In genomic region chr10:102115775-102116174, GRCh38 we compare ENCODE assay signal across 8 cellular contexts. TPM values are rescaled to one million over a fixed set of nuclear protein-coding genes. Genes with fewer than 3 reads are reported as not detected.
DNase-seq lines count a peak whose midpoint lies in the region; ATAC-seq, FAIRE-seq and TF ChIP-seq lines count a peak whose summit lies in the region.

No MANE protein-coding gene starts in this region.

- peak overlapping the region; percentile 92 for H2BK5ac ChIP-seq in IMR-90 (ENCODE audit: low read depth, low read length, poor library complexity, severe bottlenecking)

- H3K4me3 ChIP-seq in ACC112 (ENCODE audit: low read depth, low read length) (peak overlapping the region; percentile 84), IMR-90 (ENCODE audit: insufficient read depth, low read depth, low read length) (no peak overlapping the region), GM12878 (peak overlapping the region; percentile 82), muscle layer of colon (ENCODE audit: low read depth in 1 of 2, low read length in 2 of 2) (peak overlapping the region in 1 of 2 donors; percentile 89)

- no peak for ATAC-seq in IMR-90 (ENCODE audit: low read depth)
- ATAC-seq in GM12878 = no peak
- ATAC-seq in GM21528 (IDR thresholded peaks at IDR 0.05; ENCODE audit: low FRiP score, unreplicated experiment) = no peak

- H4K91ac ChIP-seq in IMR-90 (ENCODE audit: insufficient read depth, low read depth, low read length) = 0 out of 2 replicates have a peak overlapping the region, but pooled peaks have one; percentile 71

- TF ChIP-seq CTCF in IMR-90 (conservative IDR thresholded peaks at IDR 0.05; ENCODE audit: low read depth, low read length) = no peak
- TF ChIP-seq CTCF in GM12878 (IDR thresholded peaks at IDR 0.05 in 2 of 3, conservative IDR thresholded peaks at IDR 0.05 in 1 of 3; ENCODE audit: control insufficient read depth in 2 of 3, extremely low read depth in 1 of 3, insufficient read depth in 1 of 3, low read depth in 3 of 3, low read length in 3 of 3) = no peak

- SMC1A ChIA-PET in GM12878 (lab: Charles Lee; ENCODE audit: uncharacterized antibody, unreplicated experiment) = interaction anchor here (0.6 to 1.8 kb wide), 7 partner anchors 12 to 225 kb away, joined by 3 to 5 read pairs (median 3); no protein-coding TSS in a partner anchor

- no peak for FAIRE-seq in GM12878 (lab: Jason Lieb, UNC)

- H3K9me3 ChIP-seq in IMR-90 (ENCODE audit: control insufficient read depth, insufficient read depth, low read length) = no peaks in the 10 kb centered on the region
- no peaks in the 10 kb centered on the region for H3K9me3 ChIP-seq in GM12878 (replicated peaks; ENCODE audit: control insufficient read depth, insufficient read depth, low read length)
- no peaks in the 10 kb centered on the region for H3K9me3 ChIP-seq in muscle layer of colon (ENCODE audit: low read length)

- TF ChIP-seq POLR2A in IMR-90 (IDR thresholded peaks at IDR 0.05; ENCODE audit: low read depth, low read length) = no peak
- no peak for TF ChIP-seq POLR2A in GM12878 (IDR thresholded peaks at IDR 0.05; ENCODE audit: low read depth, low read length)

- H3K36me3 ChIP-seq in ACC112 (ENCODE audit: insufficient read depth, low read length) (0 out of 2 replicates have a peak, but pooled peaks cover 4% of the 10 kb centered on the region), IMR-90 (ENCODE audit: control insufficient read depth, insufficient read depth, low read length) (peaks cover 11% of the 10 kb centered on the region), GM12878 (ENCODE audit: control insufficient read depth in 2 of 2, insufficient read depth in 2 of 2, low read length in 1 of 2) (peaks cover 6 to 9% of the 10 kb centered on the region in 2 experiments), muscle layer of colon (ENCODE audit: insufficient read depth, low read length) (peaks cover 8% of the 10 kb centered on the region)

- peak overlapping the region; percentile 5; the same call in 1 of the 2 replicates for H3K18ac ChIP-seq in IMR-90 (ENCODE audit: low read depth, low read length)

- peak overlapping the region; percentile 58; the same call in 1 of the 2 replicates for H3K23ac ChIP-seq in IMR-90 (ENCODE audit: low read depth, low read length)

- H3K9ac ChIP-seq in IMR-90 (ENCODE audit: low read depth, low read length) (peak overlapping the region; percentile 86; the same call in 1 of the 2 replicates), GM12878 (ENCODE audit: control insufficient read depth, insufficient read depth, low read length) (peak overlapping the region; percentile 82), muscle layer of colon (ENCODE audit: low read length) (peak overlapping the region; percentile 70)

- H3K27me3 ChIP-seq in ACC112 (ENCODE audit: insufficient read depth, low read length) = no peaks in the 10 kb centered on the region
- H3K27me3 ChIP-seq in IMR-90 (ENCODE audit: control insufficient read depth, insufficient read depth, low read length) = no peaks in the 10 kb centered on the region
- H3K27me3 ChIP-seq in GM12878 (replicated peaks in 1 of 2; ENCODE audit: control insufficient read depth in 2 of 2, insufficient read depth in 2 of 2, low read length in 1 of 2) = no peaks in the 10 kb centered on the region
- no peaks in the 10 kb centered on the region for H3K27me3 ChIP-seq in muscle layer of colon (ENCODE audit: control insufficient read depth in 1 of 2, insufficient read depth in 2 of 2, low read length in 2 of 2)

- no peak overlapping the region for H2BK120ac ChIP-seq in IMR-90 (ENCODE audit: low read depth, low read length)

- peak overlapping the region; percentile 11; the same call in 1 of the 2 replicates for H2AK5ac ChIP-seq in IMR-90 (ENCODE audit: low read depth, low read length)

- TF ChIP-seq RAD21 in IMR-90 (IDR thresholded peaks at IDR 0.05; ENCODE audit: low read length) (no peak), GM12878 (IDR thresholded peaks at IDR 0.05; ENCODE audit: insufficient read depth, low read depth, low read length) (no peak)

- peaks cover 50% of the 10 kb centered on the region for H3K4me1 ChIP-seq in ACC112 (ENCODE audit: control insufficient read depth, insufficient read depth, low read length, unreplicated experiment)
- H3K4me1 ChIP-seq in IMR-90 (ENCODE audit: control insufficient read depth, insufficient read depth, low read length) = peaks cover 36% of the 10 kb centered on the region
- H3K4me1 ChIP-seq in GM12878 (ENCODE audit: control insufficient read depth, insufficient read depth, low read length) = peaks cover 43% of the 10 kb centered on the region
- H3K4me1 ChIP-seq in muscle layer of colon (ENCODE audit: insufficient read depth, low read length) = peaks cover 57% of the 10 kb centered on the region

- peak overlapping the region in 1 of 2 experiments; percentile 92; a peak in 1 of 4 replicates for H4K8ac ChIP-seq in IMR-90 (ENCODE audit: low read depth in 2 of 2, low read length in 2 of 2)

- H3K4ac ChIP-seq in IMR-90 (ENCODE audit: low read depth, low read length) = peak overlapping the region; percentile 82; the same call in 1 of the 2 replicates

- no peak overlapping the region for H2BK15ac ChIP-seq in IMR-90 (ENCODE audit: low read depth, low read length)

- CTCF ChIA-PET in IMR-90 (lab: Yijun Ruan, JAX) (no interaction called here), GM12878 (lab: Yijun Ruan, JAX) (interaction anchor here (0.7 to 4.7 kb wide), 5 partner anchors 15 to 257 kb away, joined by 3 to 28 read pairs (median 4); no protein-coding TSS in a partner anchor)

- H3K56ac ChIP-seq in IMR-90 (ENCODE audit: extremely low read depth, insufficient read depth, low read length) = no peak overlapping the region

- no peak for TF ChIP-seq EP300 in GM12878 (IDR thresholded peaks at IDR 0.05; ENCODE audit: borderline replicate concordance in 1 of 2, control insufficient read depth in 1 of 2, low read depth in 2 of 2, low read length in 2 of 2)

- no TSS peak for BruUV-seq in IMR-90 (replicated peaks; lab: Mats Ljungman, UMichigan)
- no TSS peak for BruUV-seq in GM12878 (replicated peaks; lab: Mats Ljungman, UMichigan)

- H3K79me2 ChIP-seq in ACC112 (ENCODE audit: control insufficient read depth, insufficient read depth, low read length, unreplicated experiment) (peaks cover 81% of the 10 kb centered on the region), GM12878 (ENCODE audit: control insufficient read depth, insufficient read depth, low read length) (peaks cover 82% of the 10 kb centered on the region)

- DNase-seq in IMR-90 (peak; percentile 24), GM12878 (ENCODE audit: low read depth, low spot score) (no peak), germinal center (ENCODE audit: low spot score) (no peak), ecto neural progenitor cell (ENCODE audit: low spot score) (no peak), DMS 273 treated with DMSO at 0.1 percent for 48 hours (lab: John Stamatoyannopoulos, UW) (no peak)

- POLR2A ChIA-PET in IMR-90 (lab: Charles Lee; ENCODE audit: unreplicated experiment) = no interaction called here
- POLR2A ChIA-PET in GM12878 (lab: Charles Lee) = interaction anchor here (0.7 to 1.4 kb wide), 4 partner anchors 15 to 328 kb away, joined by 3 to 4 read pairs (median 3); partner anchors contain the start of gene GBF1

- peak overlapping the region; percentile 83; the same call in 1 of the 2 replicates for H4K5ac ChIP-seq in IMR-90 (ENCODE audit: low read depth, low read length)

- intact Hi-C loops in IMR-90 (cut with micrococcal nuclease) (no loop called here), GM12878 (cut with micrococcal nuclease; ENCODE audit: unreplicated experiment) (loop anchor here (2.0 to 5.0 kb wide), 2 partner anchors 63 to 278 kb away; no protein-coding TSS in a partner anchor)

- no peak overlapping the region for H3K27ac ChIP-seq in ACC112 (ENCODE audit: low read depth, low read length)
- H3K27ac ChIP-seq in IMR-90 (ENCODE audit: insufficient read depth, low read length) = peak overlapping the region; percentile 85; the same call in 1 of the 2 replicates
- peak overlapping the region; percentile 84 for H3K27ac ChIP-seq in GM12878 (ENCODE audit: control insufficient read depth, insufficient read depth)
- peak overlapping the region; percentile 87 for H3K27ac ChIP-seq in muscle layer of colon (ENCODE audit: low read depth, low read length)

- H3K79me1 ChIP-seq in IMR-90 (ENCODE audit: low read depth in 1 of 2, low read length in 2 of 2) = peaks cover 18 to 76% of the 10 kb centered on the region in 2 experiments; a peak in 3 of 4 replicates

- WGBS in IMR-90 (ENCODE audit: extremely low coverage in 2 of 2, insufficient read length in 1 of 2), 2 experiments = no CpG with 5 or more reads among the region's 3 CpGs
- 0% methylated on average over 3 of the region's 3 CpGs for WGBS in GM12878 (ENCODE audit: insufficient coverage, insufficient replicate concordance, low lambda C conversion rate, missing lambda C conversion rate)

- peak overlapping the region; percentile 59; the same call in 1 of the 2 replicates for H3K14ac ChIP-seq in IMR-90 (replicated peaks; ENCODE audit: low read depth, low read length)

- H4K20me1 ChIP-seq in IMR-90 (ENCODE audit: insufficient read depth, low read length) = peaks cover 52% of the 10 kb centered on the region
- no peaks in the 10 kb centered on the region for H4K20me1 ChIP-seq in GM12878 (ENCODE audit: control insufficient read depth, insufficient read depth)

- dilution Hi-C loops in IMR-90 (cut with HindIII; ENCODE audit: low sequenced_read_pairs, unreplicated experiment) = no loop called here

- no peak overlapping the region for H2AFZ ChIP-seq in ACC112 (ENCODE audit: low read length, unreplicated experiment)
- H2AFZ ChIP-seq in IMR-90 (replicated peaks; ENCODE audit: low read length, poor library complexity) = no peak overlapping the region
- no peak overlapping the region for H2AFZ ChIP-seq in GM12878 (ENCODE audit: control insufficient read depth, low read depth, low read length)

- peak overlapping the region; percentile 97 for H2AK9ac ChIP-seq in IMR-90 (replicated peaks; ENCODE audit: low read depth, low read length, poor library complexity)

- peaks cover 24% of the 10 kb centered on the region for H3K9me1 ChIP-seq in IMR-90 (ENCODE audit: insufficient read depth, low read length)

- RAD21 ChIA-PET in GM12878 (lab: Charles Lee; ENCODE audit: unreplicated experiment) = no interaction called here

- H2BK20ac ChIP-seq in IMR-90 (ENCODE audit: low read depth, low read length) = no peak overlapping the region

- in situ Hi-C loops in IMR-90 (cut with MboI; ENCODE audit: low sequenced_read_pairs) = no loop called here
- in situ Hi-C loops in GM12878 (cut with MboI) = no loop called here

- H3K4me2 ChIP-seq in IMR-90 (ENCODE audit: low read depth, low read length) (peak overlapping the region; percentile 94), GM12878 (ENCODE audit: control insufficient read depth, insufficient read depth) (peak overlapping the region; percentile 98)

RNA-seq across cellular contexts. Expression of gene LDB1, which starts 4.4 kb away (rescaled TPM):
- 45.3 and 47.9 TPM in 2 replicates for total RNA-seq in IMR-90 (2012; rRNA removed)
- polyA plus RNA-seq in IMR-90 (2012; rRNA removed) = 92.4 and 100 TPM in 2 replicates
- polyA plus RNA-seq in IMR-90 (2012; cell fraction: cytosol; rRNA removed) = 40.2 and 67.9 TPM in 2 replicates
- polyA plus RNA-seq in IMR-90 (2012; cell fraction: nucleus; rRNA removed; ENCODE audit: low replicate concordance) = 464 and 468 TPM in 2 replicates
- 68.8 and 83.8 TPM in 2 replicates for total RNA-seq in GM12878 (2013; cell fraction: nucleolus; rRNA removed)
- 34.6 and 37.7 TPM in 2 replicates for total RNA-seq in GM12878 (2014; rRNA removed)
- 35.6 and 36.0 TPM in 2 replicates for total RNA-seq in GM12878 (2014; rRNA removed; fragmentation: Illumina TruSeq; extraction: Trizol)
- 45.6 and 51.1 TPM in 2 replicates for total RNA-seq in GM12878 (2021)
- 22.9 TPM for polyA plus RNA-seq in GM12878 (2011; ENCODE audit: low read depth)
- polyA plus RNA-seq in GM12878 (2011; rRNA removed) = 64.9 and 71.5 TPM in 2 replicates
- 89.1 and 108 TPM in 2 replicates for polyA plus RNA-seq in GM12878 (2011; cell fraction: cytosol; rRNA removed)
- polyA plus RNA-seq in GM12878 (2011; cell fraction: nucleus; rRNA removed) = 264 and 317 TPM in 2 replicates
- polyA plus RNA-seq in GM12878 (2012) = 37.7 and 49.1 TPM in 2 replicates
- 27.0 and 45.4 TPM in 2 replicates for polyA plus RNA-seq in GM12878 (2014; fragmentation: Illumina TruSeq; extraction: Trizol)
- 1 to 10 TPM; 1.7 to 2.3 TPM for polyA plus RNA-seq in GM12878 (2014; fragmentation: Nextera tagmentation; extraction: Ambion mirVana)
- 59.9 and 61.0 TPM in 2 replicates for polyA plus RNA-seq in GM12878 (2014; rRNA removed)
- polyA plus RNA-seq in GM12878 (2016; fragmentation: Nextera tagmentation; extraction: Ambion mirVana) = 1 to 10 TPM; 4.7 to 5.6 TPM
- 96.8 and 117 TPM in 2 replicates for polyA minus RNA-seq in GM12878 (2011; rRNA and poly(A)+ RNA removed)
- 27.3 and 42.0 TPM in 2 replicates for polyA minus RNA-seq in GM12878 (2011; cell fraction: cytosol; rRNA and poly(A)+ RNA removed)
- 35.9 and 49.0 TPM in 2 replicates for polyA minus RNA-seq in GM12878 (2011; cell fraction: nucleus; rRNA and poly(A)+ RNA removed)

RNA-seq across cellular contexts. Expression of gene PPRC1, which starts 17.1 kb away (rescaled TPM):
- 11.4 and 11.8 TPM in 2 replicates for total RNA-seq in IMR-90 (2012; rRNA removed)
- polyA plus RNA-seq in IMR-90 (2012; rRNA removed) = 38.7 and 40.7 TPM in 2 replicates
- 20.9 and 23.5 TPM in 2 replicates for polyA plus RNA-seq in IMR-90 (2012; cell fraction: cytosol; rRNA removed)
- polyA plus RNA-seq in IMR-90 (2012; cell fraction: nucleus; rRNA removed; ENCODE audit: low replicate concordance) = 117 and 123 TPM in 2 replicates
- 71.3 and 80.3 TPM in 2 replicates for total RNA-seq in GM12878 (2013; cell fraction: nucleolus; rRNA removed)
- 23.4 and 25.1 TPM in 2 replicates for total RNA-seq in GM12878 (2014; rRNA removed)
- 18.7 and 19.2 TPM in 2 replicates for total RNA-seq in GM12878 (2014; rRNA removed; fragmentation: Illumina TruSeq; extraction: Trizol)
- total RNA-seq in GM12878 (2021) = 59.6 and 69.8 TPM in 2 replicates
- polyA plus RNA-seq in GM12878 (2011; ENCODE audit: low read depth) = 22.2 TPM
- polyA plus RNA-seq in GM12878 (2011; rRNA removed) = 9.6 and 22.3 TPM in 2 replicates
- polyA plus RNA-seq in GM12878 (2011; cell fraction: cytosol; rRNA removed) = 21.8 and 22.9 TPM in 2 replicates
- 57.4 and 75.8 TPM in 2 replicates for polyA plus RNA-seq in GM12878 (2011; cell fraction: nucleus; rRNA removed)
- polyA plus RNA-seq in GM12878 (2012) = 23.6 and 36.1 TPM in 2 replicates
- polyA plus RNA-seq in GM12878 (2014; fragmentation: Illumina TruSeq; extraction: Trizol) = 42.1 and 55.9 TPM in 2 replicates
- 10 to 100 TPM; 13.1 to 15.2 TPM for polyA plus RNA-seq in GM12878 (2014; fragmentation: Nextera tagmentation; extraction: Ambion mirVana)
- polyA plus RNA-seq in GM12878 (2014; rRNA removed) = 44.1 and 54.3 TPM in 2 replicates
- 10 to 100 TPM; 39.6 to 40.6 TPM for polyA plus RNA-seq in GM12878 (2016; fragmentation: Nextera tagmentation; extraction: Ambion mirVana)
- polyA minus RNA-seq in GM12878 (2011; rRNA and poly(A)+ RNA removed) = 43.2 and 45.6 TPM in 2 replicates
- polyA minus RNA-seq in GM12878 (2011; cell fraction: cytosol; rRNA and poly(A)+ RNA removed) = 23.9 and 24.7 TPM in 2 replicates
- 23.0 and 50.0 TPM in 2 replicates for polyA minus RNA-seq in GM12878 (2011; cell fraction: nucleus; rRNA and poly(A)+ RNA removed)

RNA-seq across cellular contexts. Expression of gene NOLC1, which starts 36.4 kb away (rescaled TPM):
- total RNA-seq in IMR-90 (2012; rRNA removed) = 43.2 and 60.5 TPM in 2 replicates
- polyA plus RNA-seq in IMR-90 (2012; rRNA removed) = 53.5 and 55.3 TPM in 2 replicates
- 17.2 and 29.5 TPM in 2 replicates for polyA plus RNA-seq in IMR-90 (2012; cell fraction: cytosol; rRNA removed)
- polyA plus RNA-seq in IMR-90 (2012; cell fraction: nucleus; rRNA removed; ENCODE audit: low replicate concordance) = 25.5 and 102 TPM in 2 replicates
- total RNA-seq in GM12878 (2013; cell fraction: nucleolus; rRNA removed) = 29.3 and 38.5 TPM in 2 replicates
- 106 and 111 TPM in 2 replicates for total RNA-seq in GM12878 (2014; rRNA removed)
- total RNA-seq in GM12878 (2014; rRNA removed; fragmentation: Illumina TruSeq; extraction: Trizol) = 122 and 125 TPM in 2 replicates
- 144 TPM in 2 replicates for total RNA-seq in GM12878 (2021)
- 42.6 TPM for polyA plus RNA-seq in GM12878 (2011; ENCODE audit: low read depth)
- 130 and 140 TPM in 2 replicates for polyA plus RNA-seq in GM12878 (2011; rRNA removed)
- polyA plus RNA-seq in GM12878 (2011; cell fraction: cytosol; rRNA removed) = 101 and 112 TPM in 2 replicates
- 69.0 and 98.6 TPM in 2 replicates for polyA plus RNA-seq in GM12878 (2011; cell fraction: nucleus; rRNA removed)
- polyA plus RNA-seq in GM12878 (2012) = 60.1 and 65.6 TPM in 2 replicates
- 244 and 248 TPM in 2 replicates for polyA plus RNA-seq in GM12878 (2014; fragmentation: Illumina TruSeq; extraction: Trizol)
- 100 to 1,000 TPM in 1 of 2 experiments, 10 to 100 TPM in 1; 91.7 to 103 TPM for polyA plus RNA-seq in GM12878 (2014; fragmentation: Nextera tagmentation; extraction: Ambion mirVana)
- polyA plus RNA-seq in GM12878 (2014; rRNA removed) = 124 and 126 TPM in 2 replicates
- polyA plus RNA-seq in GM12878 (2016; fragmentation: Nextera tagmentation; extraction: Ambion mirVana) = 100 to 1,000 TPM; 180 to 193 TPM
- polyA minus RNA-seq in GM12878 (2011; rRNA and poly(A)+ RNA removed) = 66.7 and 86.4 TPM in 2 replicates
- 34.5 and 42.3 TPM in 2 replicates for polyA minus RNA-seq in GM12878 (2011; cell fraction: cytosol; rRNA and poly(A)+ RNA removed)
- 9.2 and 16.5 TPM in 2 replicates for polyA minus RNA-seq in GM12878 (2011; cell fraction: nucleus; rRNA and poly(A)+ RNA removed)

RNA-seq across cellular contexts. Expression of gene HPS6, which starts 50.6 kb away (rescaled TPM):
- 21.9 and 23.1 TPM in 2 replicates for total RNA-seq in IMR-90 (2012; rRNA removed)
- polyA plus RNA-seq in IMR-90 (2012; rRNA removed) = 10.5 and 11.3 TPM in 2 replicates
- 8.6 and 13.8 TPM in 2 replicates for polyA plus RNA-seq in IMR-90 (2012; cell fraction: cytosol; rRNA removed)
- polyA plus RNA-seq in IMR-90 (2012; cell fraction: nucleus; rRNA removed; ENCODE audit: low replicate concordance) = 2.5 and 6.5 TPM in 2 replicates
- total RNA-seq in GM12878 (2013; cell fraction: nucleolus; rRNA removed) = 15.2 and 21.1 TPM in 2 replicates
- 22.1 and 27.2 TPM in 2 replicates for total RNA-seq in GM12878 (2014; rRNA removed)
- total RNA-seq in GM12878 (2014; rRNA removed; fragmentation: Illumina TruSeq; extraction: Trizol) = 9.2 and 9.8 TPM in 2 replicates
- total RNA-seq in GM12878 (2021) = 28.0 and 30.2 TPM in 2 replicates
- polyA plus RNA-seq in GM12878 (2011; ENCODE audit: low read depth) = 3.9 TPM
- polyA plus RNA-seq in GM12878 (2011; rRNA removed) = 2.5 and 5.3 TPM in 2 replicates
- polyA plus RNA-seq in GM12878 (2011; cell fraction: cytosol; rRNA removed) = 8.9 and 10.7 TPM in 2 replicates
- polyA plus RNA-seq in GM12878 (2011; cell fraction: nucleus; rRNA removed) = 6.8 and 8.5 TPM in 2 replicates
- 9.5 and 11.5 TPM in 2 replicates for polyA plus RNA-seq in GM12878 (2012)
- polyA plus RNA-seq in GM12878 (2014; fragmentation: Illumina TruSeq; extraction: Trizol) = 2.5 and 7.1 TPM in 2 replicates
- polyA plus RNA-seq in GM12878 (2014; fragmentation: Nextera tagmentation; extraction: Ambion mirVana) = 1 to 10 TPM; 1.4 to 2.8 TPM
- 14.1 and 18.7 TPM in 2 replicates for polyA plus RNA-seq in GM12878 (2014; rRNA removed)
- 10 to 100 TPM; 16.3 to 20.7 TPM for polyA plus RNA-seq in GM12878 (2016; fragmentation: Nextera tagmentation; extraction: Ambion mirVana)
- polyA minus RNA-seq in GM12878 (2011; rRNA and poly(A)+ RNA removed) = 7.5 and 17.2 TPM in 2 replicates
- 6.5 and 8.5 TPM in 2 replicates for polyA minus RNA-seq in GM12878 (2011; cell fraction: cytosol; rRNA and poly(A)+ RNA removed)
- polyA minus RNA-seq in GM12878 (2011; cell fraction: nucleus; rRNA and poly(A)+ RNA removed) = 12.2 and 16.0 TPM in 2 replicates

RNA-seq across cellular contexts. Expression of gene ARMH3, which starts 59.8 kb away (rescaled TPM):
- 13.1 and 20.6 TPM in 2 replicates for total RNA-seq in IMR-90 (2012; rRNA removed)
- polyA plus RNA-seq in IMR-90 (2012; rRNA removed) = 12.1 and 12.5 TPM in 2 replicates
- 7.1 and 7.3 TPM in 2 replicates for polyA plus RNA-seq in IMR-90 (2012; cell fraction: cytosol; rRNA removed)
- polyA plus RNA-seq in IMR-90 (2012; cell fraction: nucleus; rRNA removed; ENCODE audit: low replicate concordance) = 10.5 and 18.9 TPM in 2 replicates
- total RNA-seq in GM12878 (2013; cell fraction: nucleolus; rRNA removed) = 43.2 and 62.0 TPM in 2 replicates
- total RNA-seq in GM12878 (2014; rRNA removed) = 18.1 and 18.2 TPM in 2 replicates
- total RNA-seq in GM12878 (2014; rRNA removed; fragmentation: Illumina TruSeq; extraction: Trizol) = 14.6 and 15.2 TPM in 2 replicates
- 23.3 and 23.5 TPM in 2 replicates for total RNA-seq in GM12878 (2021)
- 16.9 TPM for polyA plus RNA-seq in GM12878 (2011; ENCODE audit: low read depth)
- 29.8 and 33.0 TPM in 2 replicates for polyA plus RNA-seq in GM12878 (2011; rRNA removed)
- polyA plus RNA-seq in GM12878 (2011; cell fraction: cytosol; rRNA removed) = 27.3 and 29.8 TPM in 2 replicates
- polyA plus RNA-seq in GM12878 (2011; cell fraction: nucleus; rRNA removed) = 15.9 and 18.5 TPM in 2 replicates
- polyA plus RNA-seq in GM12878 (2012) = 17.3 and 21.9 TPM in 2 replicates
- 22.4 and 22.7 TPM in 2 replicates for polyA plus RNA-seq in GM12878 (2014; fragmentation: Illumina TruSeq; extraction: Trizol)
- 10 to 100 TPM; 13.6 to 14.0 TPM for polyA plus RNA-seq in GM12878 (2014; fragmentation: Nextera tagmentation; extraction: Ambion mirVana)
- 21.5 and 22.1 TPM in 2 replicates for polyA plus RNA-seq in GM12878 (2014; rRNA removed)
- polyA plus RNA-seq in GM12878 (2016; fragmentation: Nextera tagmentation; extraction: Ambion mirVana) = 10 to 100 TPM; 13.0 to 14.2 TPM
- polyA minus RNA-seq in GM12878 (2011; rRNA and poly(A)+ RNA removed) = 27.2 and 31.7 TPM in 2 replicates
- 9.1 and 9.6 TPM in 2 replicates for polyA minus RNA-seq in GM12878 (2011; cell fraction: cytosol; rRNA and poly(A)+ RNA removed)
- 15.4 and 23.5 TPM in 2 replicates for polyA minus RNA-seq in GM12878 (2011; cell fraction: nucleus; rRNA and poly(A)+ RNA removed)
